In the genomic region with DNA sequence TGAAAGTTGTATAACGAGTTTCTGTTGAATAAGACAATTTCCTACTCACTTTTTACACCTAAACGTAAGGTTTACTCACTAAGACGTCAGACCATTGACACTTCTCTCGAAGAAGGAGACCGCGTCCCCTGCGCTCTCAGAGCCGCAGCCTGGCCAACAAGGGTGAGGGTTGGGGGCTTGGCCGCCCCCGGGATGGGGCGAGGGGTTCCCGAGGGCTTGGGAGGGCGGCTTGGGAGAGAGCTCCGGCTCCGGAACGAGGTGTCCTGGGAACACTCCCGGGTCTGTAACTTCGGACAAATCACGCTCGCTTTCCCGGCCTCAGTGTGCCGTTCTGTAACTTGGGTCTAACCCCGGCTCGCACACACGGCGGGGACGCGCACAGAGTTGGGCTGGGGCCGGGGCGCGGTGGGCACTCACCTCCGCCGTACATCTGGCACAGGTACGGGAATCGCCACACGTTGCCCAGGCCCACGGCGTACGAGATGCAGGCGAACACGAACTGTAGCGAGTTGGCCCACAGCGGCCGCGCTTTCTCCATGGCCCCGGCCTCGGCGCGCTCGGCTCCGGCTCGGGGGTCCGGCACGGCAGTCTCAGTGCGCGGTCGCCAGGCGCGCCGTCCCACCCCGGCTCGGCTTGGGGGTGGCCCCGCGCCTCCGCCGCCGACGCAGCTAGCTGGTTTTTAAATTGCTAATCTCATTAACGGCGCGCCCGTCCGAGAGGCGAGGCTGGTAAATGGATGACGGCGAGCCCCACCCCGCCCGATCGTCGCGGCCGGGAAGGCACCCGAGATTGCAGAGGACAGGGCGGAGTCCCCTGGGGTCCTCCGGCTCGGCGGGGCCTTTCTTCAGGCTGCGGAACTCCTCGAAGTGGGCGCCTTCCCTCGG, we compare ENCODE assay signal across 8 cellular contexts. TPM values are rescaled to one million over a fixed set of nuclear protein-coding genes. Genes with fewer than 3 reads are reported as not detected.
DNase-seq lines count a peak whose midpoint lies in the region; ATAC-seq and TF ChIP-seq lines count a peak whose summit lies in the region.

Gene SLC6A20 (minus strand): TSS at position 655 of the 884 bp plus-strand sequence. CDS start 117 bp downstream, at position 538.

- no peak within 1 kb of the TSS for H3K27ac ChIP-seq in cardiac muscle cell
- peak within 1 kb of the TSS; percentile 36 for H3K27ac ChIP-seq in upper lobe of right lung

- DNase-seq in cardiac muscle cell (ENCODE audit: low read depth in 1 of 2, low spot score in 1 of 2) (peak in 1 of 2 donors; percentile 16), cardiac septum (ENCODE audit: low spot score) (no peak), upper lobe of right lung (peak; percentile 73), amniotic stem cell (lab: John Stamatoyannopoulos, UW) (no peak), ACHN (no peak), GM19238 (ENCODE audit: insufficient read length, low spot score) (no peak)

- H3K9me3 ChIP-seq in cardiac muscle cell (ENCODE audit: low read depth) (no peaks in the 10 kb centered on the region), mononuclear cell (ENCODE audit: low read depth, low read length) (no peaks in the 10 kb centered on the region), upper lobe of right lung (no peaks in the 10 kb centered on the region)

- no peaks in the 10 kb centered on the region for H3K36me3 Mint-ChIP-seq in dendritic cell treated with granulocyte-macrophage colony-stimulating factor and Interleukin-4, amounts not matched to agents 40 ng/mL and 50 ng/mL, for 4 days (ENCODE audit: low read depth)

- H3K4me3 Mint-ChIP-seq in dendritic cell treated with granulocyte-macrophage colony-stimulating factor and Interleukin-4, amounts not matched to agents 40 ng/mL and 50 ng/mL, for 4 days, result peak within 1 kb of the TSS; percentile 57

- no peak for TF ChIP-seq CTCF in cardiac muscle cell (IDR thresholded peaks at IDR 0.05; ENCODE audit: low read depth, low read length)
- no peak for TF ChIP-seq CTCF in upper lobe of right lung (IDR thresholded peaks at IDR 0.05)

- peaks cover 61% of the 10 kb centered on the region for H3K27me3 Mint-ChIP-seq in dendritic cell treated with granulocyte-macrophage colony-stimulating factor and Interleukin-4, amounts not matched to agents 40 ng/mL and 50 ng/mL, for 4 days

- intact Hi-C loops in cardiac septum (cut with DNase I), result no loop called here
- intact Hi-C loops in dendritic cell treated with granulocyte-macrophage colony-stimulating factor and Interleukin-4, amounts not matched to agents 40 ng/mL and 50 ng/mL, for 4 days (cut with micrococcal nuclease), result no loop called here
- intact Hi-C loops in upper lobe of right lung (cut with DNase I), result no loop called here

- H3K4me1 ChIP-seq in cardiac muscle cell (ENCODE audit: low read depth), result no peaks in the 10 kb centered on the region
- H3K4me1 ChIP-seq in mononuclear cell (ENCODE audit: insufficient read depth, low read length), result peaks cover 19% of the 10 kb centered on the region
- peaks cover 9% of the 10 kb centered on the region for H3K4me1 ChIP-seq in upper lobe of right lung

- ATAC-seq in upper lobe of right lung, result peak; percentile 54

- H3K9me3 Mint-ChIP-seq in dendritic cell treated with granulocyte-macrophage colony-stimulating factor and Interleukin-4, amounts not matched to agents 40 ng/mL and 50 ng/mL, for 4 days, result no peaks in the 10 kb centered on the region

- H3K27me3 ChIP-seq in cardiac muscle cell (peaks cover 39% of the 10 kb centered on the region), mononuclear cell (ENCODE audit: insufficient read depth, low read length) (peaks cover 53% of the 10 kb centered on the region), upper lobe of right lung (peaks cover 58% of the 10 kb centered on the region)

- H3K27ac Mint-ChIP-seq in dendritic cell treated with granulocyte-macrophage colony-stimulating factor and Interleukin-4, amounts not matched to agents 40 ng/mL and 50 ng/mL, for 4 days, result no peak within 1 kb of the TSS

- peaks cover 16% of the 10 kb centered on the region for H3K4me1 Mint-ChIP-seq in dendritic cell treated with granulocyte-macrophage colony-stimulating factor and Interleukin-4, amounts not matched to agents 40 ng/mL and 50 ng/mL, for 4 days (ENCODE audit: low read depth)

- H3K36me3 ChIP-seq in cardiac muscle cell (no peaks in the 10 kb centered on the region), upper lobe of right lung (no peaks in the 10 kb centered on the region)

- in situ Hi-C loops in ACHN (cut with HindIII; ENCODE audit: low pct_ligation_motif_present, low pct_unique_long_range_greater_than_20kb, low sequenced_read_pairs), result no loop called here

- H3K4me3 ChIP-seq in cardiac muscle cell (peak within 1 kb of the TSS; percentile 51), mononuclear cell (ENCODE audit: low read length) (peak within 1 kb of the TSS; percentile 8), upper lobe of right lung (peak within 1 kb of the TSS; percentile 51)

RNA-seq across cellular contexts. Expression of gene SLC6A20, which starts in this region (rescaled TPM):
- total RNA-seq in cardiac muscle cell (0.14 and 0.39 TPM in 2 replicates), cardiac septum (not detected), mononuclear cell (0.10 TPM), upper lobe of right lung (22.7 TPM)
- 0.20 TPM in 1 of 2 replicates, not detected in the other for polyA plus RNA-seq in cardiac muscle cell

Comparison
In these comparisons a context has a peak if more than half of its experiments do, and no peak if none do; other contexts are left out.
1. RNA of gene SLC6A20 (total RNA-seq): 22.7 TPM in upper lobe of right lung (single experiment); 0.14 to 0.39 TPM in cardiac muscle cell, 0.10 TPM in mononuclear cell (single experiment) and not detected in cardiac septum (single experiment); every median in the first group is over 10 times any median in the second.
2. Peak in every context shown above with its lines, with median percentiles within 50 percentile points of each other: H3K4me3 ChIP-seq.